In the genomic region with DNA sequence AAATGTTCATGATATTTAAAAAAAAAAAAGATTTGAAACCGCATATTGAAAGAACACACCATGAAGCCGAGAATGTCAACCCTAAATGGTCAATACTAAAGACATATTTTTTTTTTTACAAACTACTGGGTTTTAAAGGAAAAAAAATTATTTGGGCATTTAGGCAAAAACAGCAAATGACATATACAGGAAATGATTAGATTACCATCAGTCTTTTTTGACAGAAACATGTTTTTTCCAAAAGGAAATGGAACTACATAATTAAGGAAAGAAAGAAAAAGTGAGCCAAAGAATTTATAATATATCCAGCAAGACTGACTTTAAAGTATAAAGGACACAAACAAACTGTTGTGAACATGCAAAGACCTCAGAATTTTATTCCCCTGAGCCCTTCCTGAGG, we compare ENCODE assay signal across 21 cellular contexts.
"Had no signal": no experiment of that assay in that cellular context is flagged by ENCODE, and none has a peak within 500 bp of the region (broad histone marks: within the 10 kb centered on the region; RNA-seq: fewer than 3 reads in every experiment).

No MANE protein-coding gene starts in this region.

- H3K27me3 ChIP-seq: MG63, SJSA1 had no signal

- H3K36me3 ChIP-seq: MG63, SJSA1 had no signal

- H3K27ac ChIP-seq: SJSA1 had no signal

- H3K4me3 ChIP-seq: MG63, SJSA1 had no signal

- FAIRE-seq: HepG2, RCC 7860 had no signal

- ATAC-seq: HepG2 had no signal

- H3K4me2 ChIP-seq: SK-N-SH had no signal

- DNase-seq: IMR-90, KG1, MG63, NCI-H1092, NCI-H1105 treated with DMSO at 0.1 percent for 48 hours, NCI-H1417 treated with DMSO at 0.1 percent for 48 hours, NCI-H146, NCI-H1694 treated with DMSO at 0.1 percent for 48 hours, NCI-H1930, NCI-H2081, NCI-H2107, NCI-H2227 treated with DMSO at 0.1 percent for 48 hours, NCI-H524, NCI-H774, Right ventricle myocardium superior, RPMI8226, SIG-M5, SK-N-SH had no signal

- H3K9ac ChIP-seq: SK-N-SH had no signal

- H3K9me3 ChIP-seq: MG63, SJSA1, SK-N-SH had no signal
